Comparison of ENCODE assay signal across 13 cellular contexts in the genomic region with DNA sequence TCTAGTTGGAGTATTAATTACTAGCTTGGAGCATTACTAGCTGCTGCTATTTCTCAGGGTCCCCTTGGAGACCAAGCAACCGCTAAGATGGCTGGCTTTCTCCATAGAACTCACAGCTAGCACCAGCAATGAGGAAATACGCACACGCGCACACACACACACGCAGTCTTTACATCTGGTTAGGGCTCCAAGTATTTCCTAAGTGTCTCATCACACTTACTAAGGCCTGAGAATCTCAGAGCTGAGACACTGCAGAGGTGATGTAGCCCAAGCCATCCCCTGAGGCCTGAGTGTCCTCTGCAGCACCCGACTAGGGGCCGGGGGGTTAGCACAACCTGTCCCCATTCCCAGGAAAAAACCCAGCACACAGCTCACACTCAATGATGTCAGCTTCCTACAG. TPM values are rescaled to one million over a fixed set of nuclear protein-coding genes. Genes with fewer than 3 reads are reported as not detected.
DNase-seq lines count a peak whose midpoint lies in the region; ATAC-seq, FAIRE-seq and TF ChIP-seq lines count a peak whose summit lies in the region.
"Had no signal": no experiment of that assay in that cellular context is flagged by ENCODE, and none has a peak within 500 bp of the region (broad histone marks: within the 10 kb centered on the region; RNA-seq: fewer than 3 reads in every experiment).

No MANE protein-coding gene starts in this region.

- H3K9ac ChIP-seq in BLaER1 (no peak overlapping the region), IMR-90 (ENCODE audit: low read depth, low read length) (no peak overlapping the region)

- WGBS in IMR-90 (ENCODE audit: extremely low coverage in 2 of 2, insufficient read length in 1 of 2), 2 experiments, result 100% methylated on average over 2 of the region's 7 CpGs; no CpG with 5 or more reads in 1 of the 2 experiments

- H3K18ac ChIP-seq in IMR-90 (ENCODE audit: low read depth, low read length), result no peak overlapping the region

- TF ChIP-seq RAD21 in IMR-90 (IDR thresholded peaks at IDR 0.05; ENCODE audit: low read length), result no peak

- H4K20me1 ChIP-seq in BLaER1 (peaks cover 69% of the 10 kb centered on the region), IMR-90 (ENCODE audit: insufficient read depth, low read length) (no peaks in the 10 kb centered on the region)

- no peaks in the 10 kb centered on the region for H3K9me3 Mint-ChIP-seq in naive thymus-derived CD8-positive, alpha-beta T cell
- no peaks in the 10 kb centered on the region for H3K9me3 Mint-ChIP-seq in T-helper 2 cell treated with Interferon-gamma antibody and Interleukin-4, amounts not matched to agents 5 μg/mL and 100 μg/mL, for 36 hours
- H3K9me3 Mint-ChIP-seq: activated CD4-positive, alpha-beta T cell treated with anti-CD3 and anti-CD28 coated beads, Interleukin-2, amount 10 ng/mL, durations not matched to agents 24 days and 14 days had no signal

- peak overlapping the region; percentile 98 to 100 (median 99) for H3K27ac Mint-ChIP-seq in naive thymus-derived CD8-positive, alpha-beta T cell
- no peak overlapping the region for H3K27ac Mint-ChIP-seq in T-helper 2 cell treated with Interferon-gamma antibody and Interleukin-4, amounts not matched to agents 5 μg/mL and 100 μg/mL, for 36 hours

- ATAC-seq in IMR-90 (ENCODE audit: low read depth), result no peak
- ATAC-seq in naive thymus-derived CD8-positive, alpha-beta T cell, result peak in 1 of 2 donors; percentile 2

- BruUV-seq in IMR-90 (replicated peaks; lab: Mats Ljungman, UMichigan), result no TSS peak

- no peak for TF ChIP-seq POLR2A in IMR-90 (IDR thresholded peaks at IDR 0.05; ENCODE audit: low read depth, low read length)
- no peak for TF ChIP-seq POLR2A in GM12891 (IDR thresholded peaks at IDR 0.05; ENCODE audit: low read depth, low read length)

- peak overlapping the region in 9 of 10 donors; percentile 28 to 85 (median 75) for H3K4me3 Mint-ChIP-seq in naive thymus-derived CD8-positive, alpha-beta T cell
- no peak overlapping the region for H3K4me3 Mint-ChIP-seq in T-helper 2 cell treated with Interferon-gamma antibody and Interleukin-4, amounts not matched to agents 5 μg/mL and 100 μg/mL, for 36 hours
- H3K4me3 Mint-ChIP-seq: activated CD4-positive, alpha-beta T cell treated with anti-CD3 and anti-CD28 coated beads, Interleukin-2, amount 10 ng/mL, durations not matched to agents 24 days and 14 days had no signal

- no peaks in the 10 kb centered on the region for H3K79me1 ChIP-seq in IMR-90 (ENCODE audit: low read depth in 1 of 2, low read length in 2 of 2)

- peak overlapping the region; percentile 70 for H3K4me2 ChIP-seq in BLaER1
- H3K4me2 ChIP-seq in IMR-90 (ENCODE audit: low read depth, low read length), result no peak overlapping the region

- 0 out of 2 replicates have a peak, but pooled peaks cover 7% of the 10 kb centered on the region for H3K9me1 ChIP-seq in IMR-90 (ENCODE audit: insufficient read depth, low read length)

- H3K14ac ChIP-seq in IMR-90 (replicated peaks; ENCODE audit: low read depth, low read length), result no peak overlapping the region

- POLR2A ChIA-PET in IMR-90 (lab: Charles Lee; ENCODE audit: unreplicated experiment), result no interaction called here
- POLR2A ChIA-PET in naive thymus-derived CD8-positive, alpha-beta T cell (lab: Charles Lee), result interaction anchor here (0.8 to 12.6 kb wide), 5 partner anchors 14 to 53 kb away, joined by 3 to 156 read pairs (median 7); a partner anchor contains a TSS

- TF ChIP-seq CTCF in IMR-90 (conservative IDR thresholded peaks at IDR 0.05; ENCODE audit: low read depth, low read length), result no peak
- TF ChIP-seq CTCF in GM20000 (IDR thresholded peaks at IDR 0.05; ENCODE audit: extremely low read depth, missing control alignments), result no peak

- no peak overlapping the region for H2BK20ac ChIP-seq in IMR-90 (ENCODE audit: low read depth, low read length)

- H3K23ac ChIP-seq in IMR-90 (ENCODE audit: low read depth, low read length), result no peak overlapping the region

- H2BK5ac ChIP-seq in IMR-90 (ENCODE audit: low read depth, low read length, poor library complexity, severe bottlenecking), result no peak overlapping the region

- intact Hi-C loops in IMR-90 (cut with micrococcal nuclease), result no loop called here

- CTCF ChIA-PET in IMR-90 (lab: Yijun Ruan, JAX), result no interaction called here

- no peak overlapping the region for H2AFZ ChIP-seq in IMR-90 (replicated peaks; ENCODE audit: low read length, poor library complexity)

- H2BK120ac ChIP-seq in IMR-90 (ENCODE audit: low read depth, low read length), result no peak overlapping the region

- H4K8ac ChIP-seq in IMR-90 (ENCODE audit: low read depth in 2 of 2, low read length in 2 of 2), result no peak overlapping the region

- H4K5ac ChIP-seq in IMR-90 (ENCODE audit: low read depth, low read length), result no peak overlapping the region

- peaks cover 65% of the 10 kb centered on the region for H3K4me1 ChIP-seq in BLaER1
- peaks cover 6% of the 10 kb centered on the region; the same call in 1 of the 2 replicates for H3K4me1 ChIP-seq in IMR-90 (ENCODE audit: control insufficient read depth, insufficient read depth, low read length)

- H2BK15ac ChIP-seq in IMR-90 (ENCODE audit: low read depth, low read length), result no peak overlapping the region

- dilution Hi-C loops in IMR-90 (cut with HindIII; ENCODE audit: low sequenced_read_pairs, unreplicated experiment), result no loop called here

- H3K36me3 ChIP-seq in BLaER1, result peaks cover 57% of the 10 kb centered on the region
- H3K36me3 ChIP-seq in IMR-90 (ENCODE audit: control insufficient read depth, insufficient read depth, low read length), result no peaks in the 10 kb centered on the region

- no peaks in the 10 kb centered on the region for H3K27me3 Mint-ChIP-seq in naive thymus-derived CD8-positive, alpha-beta T cell
- no peaks in the 10 kb centered on the region for H3K27me3 Mint-ChIP-seq in T-helper 2 cell treated with Interferon-gamma antibody and Interleukin-4, amounts not matched to agents 5 μg/mL and 100 μg/mL, for 36 hours (ENCODE audit: low read depth)
- H3K27me3 Mint-ChIP-seq: activated CD4-positive, alpha-beta T cell treated with anti-CD3 and anti-CD28 coated beads, Interleukin-2, amount 10 ng/mL, durations not matched to agents 24 days and 14 days had no signal

- H3K56ac ChIP-seq in IMR-90 (ENCODE audit: extremely low read depth, insufficient read depth, low read length), result no peak overlapping the region

- H3K27me3 ChIP-seq in BLaER1 (no peaks in the 10 kb centered on the region), IMR-90 (ENCODE audit: control insufficient read depth, insufficient read depth, low read length) (no peaks in the 10 kb centered on the region)

- H3K4me3 ChIP-seq in BLaER1 (no peak overlapping the region), IMR-90 (ENCODE audit: insufficient read depth, low read depth, low read length) (no peak overlapping the region)
- H3K4me3 ChIP-seq: mucosa of descending colon had no signal

- H3K9me3 ChIP-seq in BLaER1 (peaks cover 8% of the 10 kb centered on the region; the same call in 1 of the 2 replicates), IMR-90 (ENCODE audit: control insufficient read depth, insufficient read depth, low read length) (no peaks in the 10 kb centered on the region)
- H3K9me3 ChIP-seq: mucosa of descending colon had no signal

- no peak for FAIRE-seq in GM12891 (lab: Jason Lieb, UNC)
- FAIRE-seq: G401.6, H1 had no signal

- H3K4me1 Mint-ChIP-seq in naive thymus-derived CD8-positive, alpha-beta T cell, result peaks cover 51 to 98% (median 95%) of the 10 kb centered on the region in 4 donors
- H3K4me1 Mint-ChIP-seq in T-helper 2 cell treated with Interferon-gamma antibody and Interleukin-4, amounts not matched to agents 5 μg/mL and 100 μg/mL, for 36 hours (ENCODE audit: low read depth), result peaks cover 34% of the 10 kb centered on the region

- in situ Hi-C loops in IMR-90 (cut with MboI; ENCODE audit: low sequenced_read_pairs), result no loop called here

- peak; percentile 36 for DNase-seq in IMR-90
- DNase-seq in caudate nucleus (lab: John Stamatoyannopoulos, UW), result no peak
- DNase-seq in naive thymus-derived CD8-positive, alpha-beta T cell, result no peak
- DNase-seq in T-helper 2 cell treated with Interferon-gamma antibody and Interleukin-4, amounts not matched to agents 5 μg/mL and 100 μg/mL, for 36 hours (ENCODE audit: low spot score), result no peak
- no peak for DNase-seq in GM12891 (ENCODE audit: insufficient read length, low spot score)
- no peak for DNase-seq in GM20000 (ENCODE audit: low spot score)
- DNase-seq in RPMI8226, result no peak
- DNase-seq: activated CD4-positive, alpha-beta T cell treated with anti-CD3 and anti-CD28 coated beads, Interleukin-2, amount 10 ng/mL, durations not matched to agents 24 days and 14 days; C1 segment of cervical spinal cord; mucosa of descending colon had no signal

- H2AK9ac ChIP-seq in IMR-90 (replicated peaks; ENCODE audit: low read depth, low read length, poor library complexity), result no peak overlapping the region

- no peak overlapping the region for H2AK5ac ChIP-seq in IMR-90 (ENCODE audit: low read depth, low read length)

- no peak overlapping the region for H3K4ac ChIP-seq in IMR-90 (ENCODE audit: low read depth, low read length)

- H3K36me3 Mint-ChIP-seq in naive thymus-derived CD8-positive, alpha-beta T cell, result peaks cover 0 to 80% (median 20%) of the 10 kb centered on the region in 3 donors
- H3K36me3 Mint-ChIP-seq in T-helper 2 cell treated with Interferon-gamma antibody and Interleukin-4, amounts not matched to agents 5 μg/mL and 100 μg/mL, for 36 hours (ENCODE audit: low read depth), result peaks cover 39% of the 10 kb centered on the region

- no peak overlapping the region for H4K91ac ChIP-seq in IMR-90 (ENCODE audit: insufficient read depth, low read depth, low read length)

- H3K27ac ChIP-seq in BLaER1 (no peak overlapping the region), IMR-90 (ENCODE audit: insufficient read depth, low read length) (no peak overlapping the region), caudate nucleus (ENCODE audit: low read depth, low read length) (peak overlapping the region; percentile 9)

TF ChIP-seq in IMR-90, 13 proteins besides CTCF, POLR2A, EP300 and RAD21 (continues in another document):
- TF ChIP-seq SMC3 (IDR thresholded peaks at IDR 0.05; ENCODE audit: low read depth, low read length) (no peak), BHLHE40 (IDR thresholded peaks at IDR 0.05; ENCODE audit: low read depth, low read length) (no peak), MAFK (IDR thresholded peaks at IDR 0.05; ENCODE audit: low read depth, low read length) (no peak), MAZ (IDR thresholded peaks at IDR 0.05; ENCODE audit: borderline replicate concordance, low read depth, low read length) (no peak)

TF ChIP-seq in GM12891, 5 proteins besides CTCF, POLR2A, EP300 and RAD21 (continues in another document):
- TF ChIP-seq POLR2AphosphoS5 (IDR thresholded peaks at IDR 0.05; ENCODE audit: low read depth, low read length), result no peak
- TF ChIP-seq POU2F2 (IDR thresholded peaks at IDR 0.05; ENCODE audit: low read depth, low read length), result no peak
- no peak for TF ChIP-seq SPI1 (IDR thresholded peaks at IDR 0.05; ENCODE audit: low read depth, low read length)

RNA-seq across cellular contexts. Expression of a gene that starts 42.5 kb away (rescaled TPM):
- total RNA-seq in IMR-90 (2012; rRNA removed), result 0.72 and 0.83 TPM in 2 replicates
- 1.3 and 1.4 TPM in 2 replicates for polyA plus RNA-seq in IMR-90 (2012; rRNA removed)
- 0.87 and 1.7 TPM in 2 replicates for polyA plus RNA-seq in IMR-90 (2012; cell fraction: cytosol; rRNA removed)
- polyA plus RNA-seq in IMR-90 (2012; cell fraction: nucleus; rRNA removed; ENCODE audit: low replicate concordance), result 1.9 and 2.6 TPM in 2 replicates
- total RNA-seq in naive thymus-derived CD8-positive, alpha-beta T cell, result 100 to 1,000 TPM; 177 to 185 TPM
- 10 to 100 TPM; 72.3 to 74.3 (median 73.0) TPM for polyA plus RNA-seq in naive thymus-derived CD8-positive, alpha-beta T cell
- polyA plus RNA-seq in GM12891 (2012; ENCODE audit: low read depth, missing spikeins), result 15.8 TPM

Comparison
In these comparisons a context has a peak if more than half of its experiments do, and no peak if none do; other contexts are left out.
1. RNA of a gene that starts 42.5 kb away (total RNA-seq): 177 to 185 TPM in naive thymus-derived CD8-positive, alpha-beta T cell; 0.72 to 0.83 TPM in IMR-90; every median in the first group is over 10 times any median in the second.